ENCODE assay signal across 1 cellular context in the genomic region with DNA sequence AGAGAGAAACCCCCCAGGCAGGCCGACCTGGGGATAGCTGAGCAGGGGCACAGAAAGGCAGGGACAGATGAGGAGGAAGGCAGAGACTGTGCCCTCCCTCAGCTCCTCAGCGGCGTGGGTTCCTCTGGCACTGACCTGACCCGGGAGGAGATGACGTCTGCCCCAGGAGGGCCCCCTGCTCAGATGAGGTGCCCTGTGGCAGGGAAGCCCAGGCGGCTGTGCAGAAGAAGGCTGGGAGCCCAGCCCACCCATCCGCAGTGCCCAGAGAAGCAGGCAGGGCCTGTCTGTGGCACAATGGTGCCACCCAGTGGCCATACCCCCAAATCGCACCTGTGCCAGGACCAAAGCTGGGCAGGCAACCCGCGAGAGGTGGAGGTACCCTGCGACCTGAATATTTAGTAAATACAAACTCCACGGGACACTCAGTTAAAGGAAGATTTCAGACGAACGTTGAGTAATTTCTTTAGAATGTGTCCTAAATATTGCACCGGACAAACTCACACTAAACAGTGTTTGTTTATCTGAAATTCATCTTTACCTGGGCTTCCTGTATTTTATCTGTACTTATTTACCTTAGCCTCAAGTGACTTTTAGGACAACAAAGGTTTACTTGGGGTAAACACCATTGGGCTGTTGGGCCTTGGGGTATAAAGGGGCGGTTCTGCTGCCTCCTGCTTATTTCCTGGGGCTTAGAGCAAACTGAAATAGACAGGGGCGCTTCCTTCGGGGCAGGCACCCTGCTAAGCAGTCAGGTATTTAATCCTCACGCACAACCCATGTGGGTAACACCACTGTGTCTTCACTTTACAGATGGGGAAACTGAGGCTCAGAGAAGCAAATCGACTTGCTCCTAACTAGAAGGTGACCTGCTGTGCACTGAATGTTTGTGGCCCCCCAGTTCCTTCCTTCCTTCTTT.
TF ChIP-seq lines count a peak whose summit lies in the region.

No MANE protein-coding gene starts in this region.

TF ChIP-seq in endothelial cell of umbilical vein, 7 proteins besides CTCF, POLR2A, EP300 and RAD21:
- TF ChIP-seq GATA2 (IDR thresholded peaks at IDR 0.05; ENCODE audit: insufficient read depth, insufficient read length, low read depth, low read length) (no peak), FOS (IDR thresholded peaks at IDR 0.05; ENCODE audit: borderline replicate concordance, insufficient read depth, low read length) (no peak), POLR2AphosphoS5 (IDR thresholded peaks at IDR 0.05; ENCODE audit: insufficient read depth, low read depth, low read length) (no peak), EZH2 (IDR thresholded peaks at IDR 0.05; ENCODE audit: borderline replicate concordance, low read depth, low read length, severe bottlenecking) (no peak), JUN (IDR thresholded peaks at IDR 0.05; ENCODE audit: borderline replicate concordance, insufficient read depth, insufficient read length, low read depth) (no peak), MYC (IDR thresholded peaks at IDR 0.05; ENCODE audit: low read depth, low read length) (no peak)
- TF ChIP-seq, protein P1, sequence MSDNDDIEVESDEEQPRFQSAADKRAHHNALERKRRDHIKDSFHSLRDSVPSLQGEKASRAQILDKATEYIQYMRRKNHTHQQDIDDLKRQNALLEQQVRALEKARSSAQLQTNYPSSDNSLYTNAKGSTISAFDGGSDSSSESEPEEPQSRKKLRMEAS (IDR thresholded peaks at IDR 0.05; ENCODE audit: insufficient read depth, insufficient read length), result no peak
